In the genomic region with DNA sequence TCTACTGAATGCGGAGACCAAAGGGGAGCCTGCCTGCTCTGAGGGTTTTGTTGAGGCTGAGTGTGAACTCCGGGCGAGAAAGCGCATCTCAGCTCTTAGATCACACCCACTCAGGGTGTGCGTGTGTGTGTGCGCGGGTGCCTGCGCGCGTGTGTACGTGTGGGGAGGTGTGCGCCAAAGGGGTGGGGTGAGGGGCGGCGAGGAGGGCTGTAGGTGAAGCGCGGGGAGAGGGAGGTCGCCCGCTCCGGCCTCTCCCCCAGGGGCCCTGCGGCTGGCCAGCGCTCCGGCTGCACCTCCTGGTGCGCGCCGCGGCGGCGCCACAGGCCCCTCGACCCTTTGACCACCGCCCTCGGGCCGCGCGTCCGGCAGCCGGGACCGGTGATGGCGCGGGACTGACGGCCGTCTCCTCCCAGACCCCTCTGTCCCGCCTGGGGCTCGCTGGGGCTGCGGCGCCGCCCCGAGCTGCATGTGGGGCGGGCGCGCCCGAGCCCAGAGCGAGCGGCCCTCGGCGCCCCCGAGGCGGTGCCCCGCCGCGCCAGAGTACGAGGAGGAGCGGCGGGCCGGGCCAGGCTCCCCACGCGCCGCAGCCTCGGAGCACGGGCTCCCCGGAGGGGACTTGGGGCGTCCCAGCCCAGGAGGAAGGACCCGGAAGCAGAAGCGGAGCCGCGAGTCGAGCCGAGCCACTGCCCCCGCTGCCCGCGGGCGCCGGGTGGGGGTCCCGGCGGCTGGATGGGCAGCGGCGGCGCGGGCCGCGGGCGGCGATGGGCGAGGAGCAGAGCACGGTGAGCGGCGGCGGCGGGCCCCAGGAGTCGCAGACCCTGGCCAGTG, we compare ENCODE assay signal across 1 cellular context.
TF ChIP-seq lines count a peak whose summit lies in the region.

TSS of gene RNF217 (plus strand) at position 654 of the 828 bp plus-strand sequence. CDS start at position 762, 108 bp downstream.

TF ChIP-seq in SK-N-SH treated with all-trans-retinoic acid at 6 μM for 48 hours, 23 proteins besides CTCF, POLR2A, EP300 and RAD21 (continued from another document):
- TF ChIP-seq, protein P1, sequence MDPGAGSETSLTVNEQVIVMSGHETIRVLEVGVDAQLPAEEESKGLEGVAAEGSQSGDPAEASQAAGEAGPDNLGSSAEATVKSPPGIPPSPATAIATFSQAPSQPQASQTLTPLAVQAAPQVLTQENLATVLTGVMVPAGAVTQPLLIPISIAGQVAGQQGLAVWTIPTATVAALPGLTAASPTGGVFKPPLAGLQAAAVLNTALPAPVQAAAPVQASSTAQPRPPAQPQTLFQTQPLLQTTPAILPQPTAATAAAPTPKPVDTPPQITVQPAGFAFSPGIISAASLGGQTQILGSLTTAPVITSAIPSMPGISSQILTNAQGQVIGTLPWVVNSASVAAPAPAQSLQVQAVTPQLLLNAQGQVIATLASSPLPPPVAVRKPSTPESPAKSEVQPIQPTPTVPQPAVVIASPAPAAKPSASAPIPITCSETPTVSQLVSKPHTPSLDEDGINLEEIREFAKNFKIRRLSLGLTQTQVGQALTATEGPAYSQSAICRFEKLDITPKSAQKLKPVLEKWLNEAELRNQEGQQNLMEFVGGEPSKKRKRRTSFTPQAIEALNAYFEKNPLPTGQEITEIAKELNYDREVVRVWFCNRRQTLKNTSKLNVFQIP (CRISPR knock-in tag; IDR thresholded peaks at IDR 0.05; ENCODE audit: borderline replicate concordance, low read depth), result no peak
- TF ChIP-seq ZNF70 (CRISPR knock-in tag; IDR thresholded peaks at IDR 0.05) (no peak), RARB (CRISPR knock-in tag; IDR thresholded peaks at IDR 0.05) (no peak), BACH2 (CRISPR knock-in tag; IDR thresholded peaks at IDR 0.05; ENCODE audit: borderline replicate concordance) (no peak)
